ENCODE assay signal across 8 cellular contexts in genomic region chr2:193963472-193964119, GRCh38.
DNase-seq lines count a peak whose midpoint lies in the region; ATAC-seq and TF ChIP-seq lines count a peak whose summit lies in the region.

No MANE protein-coding gene starts in this region.

- no peaks in the 10 kb centered on the region for H3K9me3 ChIP-seq in adrenal gland (replicated peaks in 1 of 3)
- no peaks in the 10 kb centered on the region for H3K9me3 ChIP-seq in ascending aorta

- H3K4me1 ChIP-seq in adrenal gland (replicated peaks in 1 of 2) (no peaks in the 10 kb centered on the region), ascending aorta (no peaks in the 10 kb centered on the region)

- peaks cover 9% of the 10 kb centered on the region for H3K4me1 Mint-ChIP-seq in neural crest cell

- H3K27me3 ChIP-seq in BJ (ENCODE audit: control insufficient read depth, insufficient read depth, low read length) (no peaks in the 10 kb centered on the region), adrenal gland (no peaks in the 10 kb centered on the region), ascending aorta (no peaks in the 10 kb centered on the region)

- no peak for TF ChIP-seq EP300 in Ishikawa (IDR thresholded peaks at IDR 0.05; ENCODE audit: borderline replicate concordance)

- H3K4me3 Mint-ChIP-seq in neural crest cell, result no peak overlapping the region

- 44 to 55% (median 49%) methylated on average over 4 of the region's 4 CpGs for WGBS in adrenal gland, 4 donors

- POLR2A ChIA-PET in BJ (lab: Charles Lee), result no interaction called here

- H3K36me3 ChIP-seq in BJ (ENCODE audit: control insufficient read depth, insufficient read depth, low read length) (no peaks in the 10 kb centered on the region), adrenal gland (replicated peaks in 1 of 2) (no peaks in the 10 kb centered on the region), ascending aorta (no peaks in the 10 kb centered on the region)

- DNase-seq in BJ (ENCODE audit: low read depth) (no peak), adrenal gland (peak in 3 of 7 donors; percentile 2 to 16 (median 6)), neural crest cell (ENCODE audit: low read depth, low spot score) (peak; percentile 36), ascending aorta (ENCODE audit: low spot score in 2 of 2) (no peak)
- no peak for DNase-seq in activated T-cell treated with anti-CD3 and anti-CD28 coated beads, Interleukin-2, amount 50 U/mL, for 48 hours
- DNase-seq in NK-92 treated with Interleukin-12 subunit alpha and Interleukin-12 subunit beta, amount 100 ng/mL, for 24 hours (lab: John Stamatoyannopoulos, UW), result no peak

- peak; percentile 65 for ATAC-seq in GM19035 (IDR thresholded peaks at IDR 0.05; ENCODE audit: unreplicated experiment)

- no peak for TF ChIP-seq POLR2A in adrenal gland (IDR thresholded peaks at IDR 0.05)

- H3K36me3 Mint-ChIP-seq in neural crest cell (ENCODE audit: low read depth), result no peaks in the 10 kb centered on the region

- CTCF ChIA-PET in BJ (lab: Yijun Ruan, JAX), result interaction anchor here (1.2 kb wide), 1 partner anchor 10 kb away, joined by 6 read pairs; no protein-coding TSS in a partner anchor

- H3K4me3 ChIP-seq in BJ (ENCODE audit: low read depth, low read length) (no peak overlapping the region), adrenal gland (no peak overlapping the region), ascending aorta (no peak overlapping the region)

- no peaks in the 10 kb centered on the region for H3K9me3 Mint-ChIP-seq in neural crest cell

- no peak overlapping the region for H3K27ac ChIP-seq in adrenal gland
- no peak overlapping the region for H3K27ac ChIP-seq in ascending aorta

- no peak overlapping the region for H3K27ac Mint-ChIP-seq in neural crest cell (ENCODE audit: unreplicated experiment)

- no peaks in the 10 kb centered on the region for H3K27me3 Mint-ChIP-seq in neural crest cell (ENCODE audit: low read depth)

- intact Hi-C loops in adrenal gland (cut with DNase I) (no loop called here), ascending aorta (cut with DNase I) (no loop called here)

- peak; percentile 78 for TF ChIP-seq RAD21 in Ishikawa (IDR thresholded peaks at IDR 0.05; ENCODE audit: low read depth)

- TF ChIP-seq CTCF in BJ (IDR thresholded peaks at IDR 0.05; ENCODE audit: insufficient read depth, low read depth, low read length) (0 out of 2 replicates have a peak, but pooled peaks have one; percentile 13), adrenal gland (IDR thresholded peaks at IDR 0.05) (peak in 4 of 6 experiments; percentile 18 to 43 (median 26)), neural crest cell (conservative IDR thresholded peaks at IDR 0.05) (peak; percentile 73), ascending aorta (IDR thresholded peaks at IDR 0.05) (no peak)

TF ChIP-seq in Ishikawa, 13 proteins besides CTCF, POLR2A, EP300 and RAD21:
- TF ChIP-seq YY1 (IDR thresholded peaks at IDR 0.05; ENCODE audit: low read depth), result no peak
- no peak for TF ChIP-seq CREB1 (IDR thresholded peaks at IDR 0.05; ENCODE audit: low read depth)
- no peak for TF ChIP-seq MAX (IDR thresholded peaks at IDR 0.05)
- no peak for TF ChIP-seq NFIC (IDR thresholded peaks at IDR 0.05)
- TF ChIP-seq REST (IDR thresholded peaks at IDR 0.05; ENCODE audit: low read depth), result no peak

Comparison
In these comparisons a context has a peak if more than half of its experiments do, and no peak if none do; other contexts are left out.
1. CTCF ChIP-seq: peak in BJ (single experiment), adrenal gland (4 of 6) and neural crest cell (single experiment); none in ascending aorta (0 of 3).